ENCODE assay signal across 7 cellular contexts in genomic region chr11:111417011-111417765, GRCh38. TPM values are rescaled to one million over a fixed set of nuclear protein-coding genes. Genes with fewer than 3 reads are reported as not detected.
DNase-seq lines count a peak whose midpoint lies in the region; ATAC-seq and TF ChIP-seq lines count a peak whose summit lies in the region.

No MANE protein-coding gene starts in this region.

- intact Hi-C loops in stomach (cut with DNase I; ENCODE audit: low total_unique reads), result no loop called here

- H3K27me3 ChIP-seq in stomach, result no peaks in the 10 kb centered on the region

- H3K27ac ChIP-seq in stomach, result peak overlapping the region in 4 of 5 donors; percentile 52 to 76 (median 74)

- DNase-seq in NCI-H2029 (lab: John Stamatoyannopoulos, UW) (peak; percentile 8), epithelial cell of proximal tubule (ENCODE audit: low read depth) (peak; percentile 64), stomach (no peak), putamen (ENCODE audit: low spot score) (no peak), AG20443 (ENCODE audit: low spot score) (no peak)

- H3K4me3 ChIP-seq in epithelial cell of proximal tubule (ENCODE audit: low read depth, low read length) (no peak overlapping the region), stomach (no peak overlapping the region)

- H3K9me3 ChIP-seq in stomach, result no peaks in the 10 kb centered on the region

- ATAC-seq in GM18858 (IDR thresholded peaks at IDR 0.05; ENCODE audit: unreplicated experiment) (peak; percentile 61), GM21786 (IDR thresholded peaks at IDR 0.05; ENCODE audit: unreplicated experiment) (peak; percentile 63)

- no peak for TF ChIP-seq POLR2A in stomach (IDR thresholded peaks at IDR 0.05)

- 47 to 51% (median 50%) methylated on average over 8 of the region's 8 CpGs for WGBS in stomach, 5 donors

- peaks cover 29 to 43% (median 33%) of the 10 kb centered on the region in 4 donors for H3K4me1 ChIP-seq in stomach

- H3K36me3 ChIP-seq in stomach, result no peaks in the 10 kb centered on the region

- TF ChIP-seq CTCF in epithelial cell of proximal tubule (conservative IDR thresholded peaks at IDR 0.05; ENCODE audit: low read depth, low read length), result no peak
- no peak for TF ChIP-seq CTCF in stomach (IDR thresholded peaks at IDR 0.05)

- no peak for TF ChIP-seq EP300 in stomach (IDR thresholded peaks at IDR 0.05)

RNA-seq across cellular contexts. Expression of gene POU2AF1, which starts 38.1 kb away (rescaled TPM):
- total RNA-seq in epithelial cell of proximal tubule (not detected in 2 replicates), stomach (10 to 100 TPM in 2 of 5 donors, 1 to 10 TPM in 2, not detected in 1; 2.8 to 43.2 (median 14.8) TPM)
- 10 to 100 TPM in 1 of 3 donors, 1 to 10 TPM in 2; 7.0 to 12.3 (median 8.8) TPM for polyA plus RNA-seq in stomach

Comparison
In these comparisons a context has a peak if more than half of its experiments do, and no peak if none do; other contexts are left out.
1. DNase-seq: peak in NCI-H2029 (single experiment) and epithelial cell of proximal tubule (single experiment); none in stomach (single experiment), putamen (single experiment) and AG20443 (single experiment).